Comparison of ENCODE assay signal across 22 cellular contexts in genomic region chr2:179437430-179437829, GRCh38.
DNase-seq lines count a peak whose midpoint lies in the region; ATAC-seq, FAIRE-seq and TF ChIP-seq lines count a peak whose summit lies in the region.
"Had no signal": no experiment of that assay in that cellular context is flagged by ENCODE, and none has a peak within 500 bp of the region (broad histone marks: within the 10 kb centered on the region; RNA-seq: fewer than 3 reads in every experiment).

No MANE protein-coding gene starts in this region.

- H3K36me3 ChIP-seq in SK-N-SH (replicated peaks in 1 of 2; ENCODE audit: control insufficient read depth in 1 of 2, insufficient read depth in 2 of 2, low read length in 1 of 2): no peaks in the 10 kb centered on the region
- H3K36me3 ChIP-seq in adipocyte (ENCODE audit: control insufficient read depth, insufficient read depth, low read length, severe bottlenecking): no peaks in the 10 kb centered on the region
- no peaks in the 10 kb centered on the region for H3K36me3 ChIP-seq in neuronal stem cell (replicated peaks in 1 of 2; ENCODE audit: control insufficient read depth in 2 of 2, insufficient read depth in 2 of 2, low read length in 2 of 2)
- H3K36me3 ChIP-seq: BE2C, BLaER1 had no signal

- H3K9me2 ChIP-seq in SK-N-SH: no peaks in the 10 kb centered on the region

- no peaks in the 10 kb centered on the region for H3K27me3 ChIP-seq in SK-N-SH (ENCODE audit: insufficient read depth)
- no peaks in the 10 kb centered on the region for H3K27me3 ChIP-seq in adipocyte (replicated peaks; ENCODE audit: control insufficient read depth, insufficient read depth, low read length)
- no peaks in the 10 kb centered on the region for H3K27me3 ChIP-seq in neuronal stem cell (ENCODE audit: control insufficient read depth in 3 of 3, insufficient read depth in 3 of 3, low read depth in 1 of 3, low read length in 3 of 3)
- H3K27me3 ChIP-seq: BE2C, BLaER1 had no signal

- no peak overlapping the region for H2BK15ac ChIP-seq in neuronal stem cell (ENCODE audit: low read length)

- H4K91ac ChIP-seq in neuronal stem cell (ENCODE audit: low read depth, low read length, poor library complexity): no peak overlapping the region

- H2BK5ac ChIP-seq in neuronal stem cell (ENCODE audit: low read length): no peak overlapping the region

- no peak overlapping the region for H3K14ac ChIP-seq in neuronal stem cell (ENCODE audit: low read length)

- no peak overlapping the region for H3K4ac ChIP-seq in neuronal stem cell (ENCODE audit: low read length)

- WGBS in SK-N-SH (ENCODE audit: low lambda C conversion rate): 47% methylated on average over 3 of the region's 3 CpGs
- WGBS in neuronal stem cell (ENCODE audit: extremely low coverage in 2 of 2, insufficient read length in 2 of 2, insufficient replicate concordance in 1 of 2), 2 donors: no CpG with 5 or more reads among the region's 3 CpGs

- H2AFZ ChIP-seq in SK-N-SH (ENCODE audit: low read depth): no peak overlapping the region
- H2AFZ ChIP-seq in neuronal stem cell (ENCODE audit: low read length): no peak overlapping the region

- TF ChIP-seq EP300 in SK-N-SH (IDR thresholded peaks at IDR 0.05; ENCODE audit: borderline replicate concordance in 1 of 2, low read depth in 1 of 2, low read length in 1 of 2): no peak

- no peak overlapping the region for H2AK5ac ChIP-seq in neuronal stem cell (ENCODE audit: low read depth, low read length)

- no peaks in the 10 kb centered on the region for H3K4me1 ChIP-seq in SK-N-SH (ENCODE audit: control insufficient read depth in 1 of 2, insufficient read depth in 2 of 2, low read depth in 1 of 2, low read length in 1 of 2)
- H3K4me1 ChIP-seq in adipocyte (ENCODE audit: control insufficient read depth, insufficient read depth, low read length): no peaks in the 10 kb centered on the region
- H3K4me1 ChIP-seq in neuronal stem cell (ENCODE audit: control insufficient read depth in 2 of 2, insufficient read depth in 1 of 2, low read depth in 1 of 2, low read length in 2 of 2): no peaks in the 10 kb centered on the region
- H3K4me1 ChIP-seq: BE2C, BLaER1 had no signal

- H4K8ac ChIP-seq in neuronal stem cell (ENCODE audit: low read depth, low read length): no peak overlapping the region

- TF ChIP-seq POLR2A in GM12891 (IDR thresholded peaks at IDR 0.05; ENCODE audit: low read depth, low read length): no peak

- H3K79me2 ChIP-seq in SK-N-SH (ENCODE audit: insufficient read depth): no peaks in the 10 kb centered on the region

- H3K18ac ChIP-seq in neuronal stem cell (ENCODE audit: low read length): no peak overlapping the region

- no peak overlapping the region for H3K27ac ChIP-seq in SK-N-SH (ENCODE audit: low read depth in 2 of 2, low read length in 1 of 2)
- no peak overlapping the region for H3K27ac ChIP-seq in neuronal stem cell (replicated peaks; ENCODE audit: low read length)
- H3K27ac ChIP-seq: BLaER1 had no signal

- DNase-seq in SK-N-SH: no peak
- no peak for DNase-seq in GM12891 (ENCODE audit: insufficient read length, low spot score)
- peak; percentile 33 for DNase-seq in adipocyte (ENCODE audit: low read depth)
- DNase-seq in fibroblast of peridontal ligament (ENCODE audit: extremely low read depth): peak; percentile 33
- no peak for DNase-seq in DMS79 treated with DMSO at 0.1 percent for 48 hours (lab: John Stamatoyannopoulos, UW)
- DNase-seq in neuronal stem cell (ENCODE audit: low spot score): no peak
- DNase-seq: 8988T; ACHN; BE2C; C1 segment of cervical spinal cord; CD4-positive, alpha-beta memory T cell; CD4-positive, CD25-positive, alpha-beta regulatory T cell; CD8-positive, alpha-beta memory T cell; COR-L47; DND-41; EL; GDM1 had no signal

- H3K4me2 ChIP-seq in SK-N-SH (no peak overlapping the region), neuronal stem cell (ENCODE audit: insufficient read depth, low read length, poor library complexity, severe bottlenecking) (no peak overlapping the region)
- H3K4me2 ChIP-seq: BLaER1 had no signal

- H4K20me1 ChIP-seq in SK-N-SH (ENCODE audit: insufficient read depth): no peaks in the 10 kb centered on the region
- H4K20me1 ChIP-seq: BLaER1 had no signal

- no peak for ATAC-seq in SK-N-SH treated with all-trans-retinoic acid at 6 μM for 48 hours
- ATAC-seq in GM21717 (IDR thresholded peaks at IDR 0.05; ENCODE audit: unreplicated experiment): no peak
- ATAC-seq: GM12878 had no signal

- H3K23ac ChIP-seq in neuronal stem cell (ENCODE audit: low read depth, low read length, poor library complexity): no peak overlapping the region

- H3K4me3 ChIP-seq in SK-N-SH (ENCODE audit: low read depth in 2 of 2, low read length in 1 of 2) (no peak overlapping the region), adipocyte (ENCODE audit: low read length) (no peak overlapping the region), neuronal stem cell (ENCODE audit: low read length in 2 of 2) (no peak overlapping the region)
- H3K4me3 ChIP-seq: BLaER1, GM12878 had no signal

- no peak for TF ChIP-seq CTCF in SK-N-SH (IDR thresholded peaks at IDR 0.05)

- H3K9me3 ChIP-seq in SK-N-SH (no peaks in the 10 kb centered on the region), adipocyte (ENCODE audit: control insufficient read depth, low read length) (no peaks in the 10 kb centered on the region), neuronal stem cell (replicated peaks in 1 of 2; ENCODE audit: control insufficient read depth in 2 of 2, insufficient read depth in 1 of 2, low read depth in 1 of 2, low read length in 2 of 2) (no peaks in the 10 kb centered on the region)
- H3K9me3 ChIP-seq: BE2C, BLaER1 had no signal

- H2BK12ac ChIP-seq in neuronal stem cell (ENCODE audit: low read length): no peak overlapping the region

- TF ChIP-seq RAD21 in SK-N-SH (IDR thresholded peaks at IDR 0.05; ENCODE audit: low read length): no peak

- CTCF ChIA-PET in SK-N-SH (lab: Yijun Ruan, JAX): no interaction called here

- no peaks in the 10 kb centered on the region for H3F3A ChIP-seq in SK-N-SH (replicated peaks; ENCODE audit: insufficient read depth)

- POLR2A ChIA-PET in SK-N-SH (lab: Yijun Ruan, JAX): no interaction called here

- no peak overlapping the region for H2BK120ac ChIP-seq in neuronal stem cell (ENCODE audit: low read depth, low read length)

- H3K9ac ChIP-seq in SK-N-SH (no peak overlapping the region), adipocyte (ENCODE audit: low read length) (no peak overlapping the region), neuronal stem cell (ENCODE audit: low read depth, low read length, poor library complexity) (no peak overlapping the region)
- H3K9ac ChIP-seq: BLaER1 had no signal

- FAIRE-seq in GM12891 (lab: Jason Lieb, UNC): peak; percentile 28
- FAIRE-seq: GM12878, GM19239 had no signal

- H3K79me1 ChIP-seq in neuronal stem cell (ENCODE audit: low read depth, low read length): no peaks in the 10 kb centered on the region

TF ChIP-seq in SK-N-SH treated with all-trans-retinoic acid at 6 μM for 48 hours, 23 proteins besides CTCF, POLR2A, EP300 and RAD21 (continues in another document):
- no peak for TF ChIP-seq ZNF70 (CRISPR knock-in tag; IDR thresholded peaks at IDR 0.05)
- no peak for TF ChIP-seq BACH2 (CRISPR knock-in tag; IDR thresholded peaks at IDR 0.05; ENCODE audit: borderline replicate concordance)
- TF ChIP-seq CSRNP3 (CRISPR knock-in tag; IDR thresholded peaks at IDR 0.05): no peak
- TF ChIP-seq CSDC2 (CRISPR knock-in tag; IDR thresholded peaks at IDR 0.05): no peak

TF ChIP-seq in SK-N-SH, 30 proteins besides CTCF, POLR2A, EP300 and RAD21 (continues in another document):
- TF ChIP-seq USF1 (IDR thresholded peaks at IDR 0.05; ENCODE audit: borderline replicate concordance, low read depth) (no peak), SIN3A (IDR thresholded peaks at IDR 0.05; ENCODE audit: borderline replicate concordance, low read depth, low read length) (no peak), FOXM1 (IDR thresholded peaks at IDR 0.05; ENCODE audit: low read depth) (no peak), RCOR1 (IDR thresholded peaks at IDR 0.05; ENCODE audit: low read length) (no peak), TEAD4 (IDR thresholded peaks at IDR 0.05; ENCODE audit: borderline replicate concordance, insufficient read depth) (no peak), RXRA (IDR thresholded peaks at IDR 0.05; ENCODE audit: borderline replicate concordance, low read depth) (no peak), SMC3 (IDR thresholded peaks at IDR 0.05; ENCODE audit: low read depth, low read length) (no peak), EZH2phosphoT487 (IDR thresholded peaks at IDR 0.05; ENCODE audit: borderline replicate concordance, low read depth) (no peak), MEF2A (IDR thresholded peaks at IDR 0.05; ENCODE audit: borderline replicate concordance, low read depth) (no peak), NRF1 (IDR thresholded peaks at IDR 0.05; ENCODE audit: low read depth, low read length) (no peak)

TF ChIP-seq in GM12891, 5 proteins besides CTCF, POLR2A, EP300 and RAD21:
- TF ChIP-seq POU2F2 (IDR thresholded peaks at IDR 0.05; ENCODE audit: low read depth, low read length) (no peak), POLR2AphosphoS5 (IDR thresholded peaks at IDR 0.05; ENCODE audit: low read depth, low read length) (no peak)

Comparison
In these comparisons a context has a peak if more than half of its experiments do, and no peak if none do; other contexts are left out.
1. DNase-seq: peak in adipocyte (single experiment) and fibroblast of peridontal ligament (single experiment); none in SK-N-SH (single experiment), GM12891 (single experiment), DMS79 treated with DMSO at 0.1 percent for 48 hours (single experiment) and neuronal stem cell (single experiment).